In the genomic region with DNA sequence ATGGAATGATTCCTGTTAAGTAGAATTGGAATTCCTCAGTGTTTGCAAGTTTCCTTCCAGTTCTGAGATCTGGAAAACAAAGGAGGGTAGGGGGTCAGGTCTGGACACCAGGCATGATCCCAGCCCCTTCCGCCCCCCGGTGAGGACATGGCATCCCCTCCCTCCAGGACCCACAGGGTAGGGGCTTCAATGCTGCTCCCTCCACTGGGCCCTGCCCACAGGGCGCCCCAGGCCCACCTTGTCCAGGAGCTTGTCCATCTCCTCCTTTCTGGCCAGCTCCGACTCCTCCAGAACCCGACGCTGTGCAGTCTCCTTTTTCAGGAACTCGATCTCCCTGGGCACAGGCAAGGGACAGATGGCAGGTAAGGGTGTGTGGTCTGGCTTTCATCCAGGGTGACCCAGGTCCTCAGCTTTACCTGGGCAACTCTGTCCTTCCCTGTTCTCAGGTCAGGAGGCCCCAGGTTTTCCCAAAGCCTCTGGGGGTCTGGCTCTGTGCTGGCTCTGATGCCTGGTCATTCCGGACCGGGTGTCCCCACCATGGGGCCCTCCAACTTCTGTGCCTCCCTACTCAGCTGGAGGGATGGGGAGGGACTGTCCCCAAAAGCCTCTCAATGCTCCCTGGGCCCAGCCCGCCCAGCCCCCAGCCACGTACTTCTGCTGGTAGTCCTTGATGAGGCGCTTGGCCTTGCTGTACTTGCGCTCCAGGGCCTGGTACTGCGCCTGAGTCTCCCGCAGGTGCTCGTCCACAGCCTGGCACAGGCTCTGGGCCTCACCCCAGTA, we compare ENCODE assay signal across 21 cellular contexts. TPM values are rescaled to one million over a fixed set of nuclear protein-coding genes. Genes with fewer than 3 reads are reported as not detected.
"Had no signal": no experiment of that assay in that cellular context is flagged by ENCODE, and none has a peak within 500 bp of the region (broad histone marks: within the 10 kb centered on the region; RNA-seq: fewer than 3 reads in every experiment).

No MANE protein-coding gene starts in this region.

- H3K27me3 Mint-ChIP-seq: activated naive CD8-positive, alpha-beta T cell had no signal

- H3K4me3 Mint-ChIP-seq: activated naive CD8-positive, alpha-beta T cell; endodermal cell; mesothelial cell of epicardium; naive thymus-derived CD8-positive, alpha-beta T cell; neural progenitor cell had no signal

- DNase-seq: activated CD4-positive, alpha-beta T cell treated with anti-CD3 and anti-CD28 coated beads for 1 hour; activated CD4-positive, alpha-beta T cell treated with anti-CD3 and anti-CD28 coated beads, Interleukin-2, amount 50 U/mL, for 1 hour; activated gamma-delta T cell treated with Interleukin-2 at 50 U/mL for 16 hours; activated T-cell treated with anti-CD3 and anti-CD28 coated beads, Interleukin-2, amount 50 U/mL, for 1 hour; brain microvascular endothelial cell; colonic mucosa; endodermal cell; left ventricle myocardium inferior; naive thymus-derived CD8-positive, alpha-beta T cell; retina; sigmoid colon; stimulated activated CD4-positive, alpha-beta T cell treated with anti-CD3 and anti-CD28 coated beads, Interleukin-15, amount 100 ng/mL, for 24 hours; stimulated activated naive CD4-positive, alpha-beta T cell treated with Interleukin-2 at 50 U/mL for 16 hours; T-helper 9 cell had no signal

- H3K9me3 Mint-ChIP-seq: endodermal cell; mesothelial cell of epicardium; naive thymus-derived CD8-positive, alpha-beta T cell; neural progenitor cell had no signal

- H3K27ac Mint-ChIP-seq: activated naive CD8-positive, alpha-beta T cell; endodermal cell; mesothelial cell of epicardium; neural progenitor cell had no signal

RNA-seq across cellular contexts. Expression of a gene that starts 5.5 kb away (rescaled TPM):
- polyA plus RNA-seq: naive thymus-derived CD8-positive, alpha-beta T cell had no signal

RNA-seq across cellular contexts. Expression of a gene that starts 30.3 kb away (rescaled TPM):
- total RNA-seq: fibroblast of villous mesenchyme; glomerular endothelial cell; lung microvascular endothelial cell; mesothelial cell of epicardium; naive thymus-derived CD8-positive, alpha-beta T cell; smooth muscle cell had no signal
